1 cellular context compared by ENCODE assay signal in the genomic region with DNA sequence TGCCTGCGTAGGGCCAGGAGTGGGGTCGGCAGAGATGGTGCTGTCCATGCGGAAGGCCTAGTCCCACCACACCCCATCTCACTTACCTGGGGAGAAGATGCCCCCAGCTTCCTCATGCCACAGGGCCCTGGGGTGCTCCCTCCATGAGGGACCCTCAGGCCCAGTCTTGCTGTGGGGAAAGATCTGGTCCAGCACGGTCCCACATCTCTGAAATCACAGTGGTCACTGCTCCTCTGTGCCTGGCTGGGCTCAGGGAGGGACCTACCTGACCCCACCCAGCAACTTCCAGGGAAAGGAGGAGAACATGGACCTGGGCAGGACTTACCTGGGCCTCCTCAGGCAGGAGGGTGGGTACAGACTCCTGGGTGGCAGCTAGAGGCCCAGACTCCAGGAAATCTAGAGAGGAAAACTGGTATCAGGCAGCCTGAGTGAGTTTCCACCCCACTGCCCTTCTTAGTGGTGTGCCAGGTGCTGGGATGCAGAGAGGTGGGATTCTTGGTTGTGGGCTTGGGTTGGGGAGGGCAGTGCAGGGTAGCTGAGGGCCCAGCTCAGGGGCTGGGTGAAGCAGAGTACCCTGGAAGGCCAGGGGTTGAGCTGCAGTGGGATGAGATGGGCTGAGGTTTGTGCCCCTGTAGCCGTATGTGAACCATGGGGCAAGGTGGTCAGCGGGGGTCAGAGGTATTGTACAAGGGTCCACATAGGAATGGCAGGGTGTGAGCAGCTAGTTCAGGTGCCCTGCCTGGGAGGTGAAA.
TF ChIP-seq lines count a peak whose summit lies in the region.

No MANE protein-coding gene starts in this region.

TF ChIP-seq in HepG2, 621 proteins besides CTCF, POLR2A, EP300 and RAD21:
- no peak for TF ChIP-seq PAF1 (CRISPR knock-in tag; IDR thresholded peaks at IDR 0.05)
- no peak for TF ChIP-seq AGO1 (IDR thresholded peaks at IDR 0.05; ENCODE audit: low read depth, low read length, poor library complexity, severe bottlenecking)
- TF ChIP-seq ZNF891 (CRISPR knock-in tag; IDR thresholded peaks at IDR 0.05), result no peak
- no peak for TF ChIP-seq CHD2 (IDR thresholded peaks at IDR 0.05; ENCODE audit: low read depth, low read length)
- 0 out of 2 replicates have a peak, but pooled peaks have one; percentile 22 for TF ChIP-seq AKAP8 (CRISPR knock-in tag; IDR thresholded peaks at IDR 0.05)
- no peak for TF ChIP-seq CCDC6 (CRISPR knock-in tag; IDR thresholded peaks at IDR 0.05)
- TF ChIP-seq ZNF883 (CRISPR knock-in tag; IDR thresholded peaks at IDR 0.05; ENCODE audit: not compliant biosample characterization), result peak; percentile 22
- TF ChIP-seq, protein P1, sequence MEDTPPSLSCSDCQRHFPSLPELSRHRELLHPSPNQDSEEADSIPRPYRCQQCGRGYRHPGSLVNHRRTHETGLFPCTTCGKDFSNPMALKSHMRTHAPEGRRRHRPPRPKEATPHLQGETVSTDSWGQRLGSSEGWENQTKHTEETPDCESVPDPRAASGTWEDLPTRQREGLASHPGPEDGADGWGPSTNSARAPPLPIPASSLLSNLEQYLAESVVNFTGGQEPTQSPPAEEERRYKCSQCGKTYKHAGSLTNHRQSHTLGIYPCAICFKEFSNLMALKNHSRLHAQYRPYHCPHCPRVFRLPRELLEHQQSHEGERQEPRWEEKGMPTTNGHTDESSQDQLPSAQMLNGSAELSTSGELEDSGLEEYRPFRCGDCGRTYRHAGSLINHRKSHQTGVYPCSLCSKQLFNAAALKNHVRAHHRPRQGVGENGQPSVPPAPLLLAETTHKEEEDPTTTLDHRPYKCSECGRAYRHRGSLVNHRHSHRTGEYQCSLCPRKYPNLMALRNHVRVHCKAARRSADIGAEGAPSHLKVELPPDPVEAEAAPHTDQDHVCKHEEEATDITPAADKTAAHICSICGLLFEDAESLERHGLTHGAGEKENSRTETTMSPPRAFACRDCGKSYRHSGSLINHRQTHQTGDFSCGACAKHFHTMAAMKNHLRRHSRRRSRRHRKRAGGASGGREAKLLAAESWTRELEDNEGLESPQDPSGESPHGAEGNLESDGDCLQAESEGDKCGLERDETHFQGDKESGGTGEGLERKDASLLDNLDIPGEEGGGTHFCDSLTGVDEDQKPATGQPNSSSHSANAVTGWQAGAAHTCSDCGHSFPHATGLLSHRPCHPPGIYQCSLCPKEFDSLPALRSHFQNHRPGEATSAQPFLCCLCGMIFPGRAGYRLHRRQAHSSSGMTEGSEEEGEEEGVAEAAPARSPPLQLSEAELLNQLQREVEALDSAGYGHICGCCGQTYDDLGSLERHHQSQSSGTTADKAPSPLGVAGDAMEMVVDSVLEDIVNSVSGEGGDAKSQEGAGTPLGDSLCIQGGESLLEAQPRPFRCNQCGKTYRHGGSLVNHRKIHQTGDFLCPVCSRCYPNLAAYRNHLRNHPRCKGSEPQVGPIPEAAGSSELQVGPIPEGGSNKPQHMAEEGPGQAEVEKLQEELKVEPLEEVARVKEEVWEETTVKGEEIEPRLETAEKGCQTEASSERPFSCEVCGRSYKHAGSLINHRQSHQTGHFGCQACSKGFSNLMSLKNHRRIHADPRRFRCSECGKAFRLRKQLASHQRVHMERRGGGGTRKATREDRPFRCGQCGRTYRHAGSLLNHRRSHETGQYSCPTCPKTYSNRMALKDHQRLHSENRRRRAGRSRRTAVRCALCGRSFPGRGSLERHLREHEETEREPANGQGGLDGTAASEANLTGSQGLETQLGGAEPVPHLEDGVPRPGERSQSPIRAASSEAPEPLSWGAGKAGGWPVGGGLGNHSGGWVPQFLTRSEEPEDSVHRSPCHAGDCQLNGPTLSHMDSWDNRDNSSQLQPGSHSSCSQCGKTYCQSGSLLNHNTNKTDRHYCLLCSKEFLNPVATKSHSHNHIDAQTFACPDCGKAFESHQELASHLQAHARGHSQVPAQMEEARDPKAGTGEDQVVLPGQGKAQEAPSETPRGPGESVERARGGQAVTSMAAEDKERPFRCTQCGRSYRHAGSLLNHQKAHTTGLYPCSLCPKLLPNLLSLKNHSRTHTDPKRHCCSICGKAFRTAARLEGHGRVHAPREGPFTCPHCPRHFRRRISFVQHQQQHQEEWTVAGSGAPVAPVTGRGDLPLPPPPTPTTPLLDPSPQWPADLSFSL (CRISPR knock-in tag; IDR thresholded peaks at IDR 0.05), result no peak
- peak; percentile 34 for TF ChIP-seq POLR2G (IDR thresholded peaks at IDR 0.05; ENCODE audit: low read depth, low read length)
- TF ChIP-seq ZNF354B (CRISPR knock-in tag; IDR thresholded peaks at IDR 0.05), result no peak
- TF ChIP-seq ZNF607 (CRISPR knock-in tag; IDR thresholded peaks at IDR 0.05; ENCODE audit: borderline replicate concordance), result no peak
- TF ChIP-seq ZNF460 (CRISPR knock-in tag; IDR thresholded peaks at IDR 0.05; ENCODE audit: borderline replicate concordance), result no peak
